8 cellular contexts compared by ENCODE assay signal in the genomic region with DNA sequence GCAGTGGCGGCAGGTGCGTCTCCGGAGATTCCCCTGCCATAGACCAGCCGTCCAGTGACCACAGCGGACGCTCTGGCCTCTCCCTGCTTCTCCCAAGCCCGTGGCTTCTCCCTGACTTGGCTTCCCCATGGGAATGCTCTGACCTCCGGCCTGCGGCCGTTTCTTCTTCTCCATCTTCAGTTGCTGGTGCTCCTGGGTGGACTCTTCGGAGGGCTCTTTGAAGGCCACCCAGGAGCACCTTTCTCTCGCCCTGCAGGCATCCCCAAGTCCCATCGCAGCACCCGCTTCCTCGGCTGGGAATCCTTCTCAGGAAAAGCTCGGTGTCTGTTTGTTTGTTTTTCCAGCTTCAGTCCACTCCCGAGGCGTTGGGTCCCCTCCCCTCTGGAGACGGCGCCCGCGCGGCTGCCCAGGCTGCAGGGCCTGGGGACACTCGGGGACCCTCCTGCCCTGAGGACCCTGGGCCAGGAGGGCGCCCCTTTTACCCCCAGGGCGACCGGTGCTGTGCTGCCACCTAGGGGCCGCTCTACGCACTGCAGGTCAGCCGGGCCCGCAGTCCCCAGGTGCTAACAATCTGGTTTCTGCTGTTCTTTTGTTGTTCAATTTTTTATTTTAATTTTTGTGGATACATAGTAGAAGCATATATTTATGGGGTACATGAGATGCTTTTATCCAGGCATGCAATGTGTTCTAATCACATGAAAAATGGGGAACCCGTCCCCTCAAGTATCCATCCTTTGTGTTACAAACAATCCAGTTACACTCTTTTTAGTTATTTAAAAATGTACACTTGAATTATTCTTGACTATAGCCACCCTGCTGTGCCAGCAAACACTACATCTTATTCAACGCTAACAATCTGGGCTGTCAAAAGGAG.
DNase-seq lines count a peak whose midpoint lies in the region; ATAC-seq, FAIRE-seq and TF ChIP-seq lines count a peak whose summit lies in the region.

No MANE protein-coding gene starts in this region.

- H3K36me3 Mint-ChIP-seq in activated naive CD8-positive, alpha-beta T cell treated with anti-CD3 and anti-CD28 coated beads, Interleukin-2, amount 50 U/mL, for 24 hours (ENCODE audit: low read depth) = no peaks in the 10 kb centered on the region
- no peaks in the 10 kb centered on the region for H3K36me3 Mint-ChIP-seq in activated T-helper 1 cell treated with anti-CD3 and anti-CD28 coated beads, Interleukin-12 subunit alpha, Interleukin-12 subunit beta, Interleukin-2, Interleukin-4 antibody, amounts not matched to agents 30 ng/mL and 10 ng/mL and 1 ng/mL, durations not matched to agents 14 hours and 24 hours and 36 hours (ENCODE audit: low read depth)

- H3K27me3 ChIP-seq in GM23248 (replicated peaks; ENCODE audit: insufficient read depth) (peaks cover 14% of the 10 kb centered on the region), HepG2 (ENCODE audit: control insufficient read depth in 1 of 2, insufficient read depth in 2 of 2, low read length in 2 of 2) (peaks cover 0 to 25% of the 10 kb centered on the region in 2 experiments; a peak in 2 of 5 replicates)
- no peaks in the 10 kb centered on the region for H3K27me3 ChIP-seq in effector memory CD4-positive, alpha-beta T cell (replicated peaks; ENCODE audit: control insufficient read depth, insufficient read depth, low read length, poor library complexity, severe bottlenecking)

- H3K4me3 ChIP-seq in GM23248 (no peak overlapping the region), HepG2 (replicated peaks in 1 of 3; ENCODE audit: insufficient read depth in 1 of 3, low read depth in 2 of 3, low read length in 3 of 3) (no peak overlapping the region)
- no peak overlapping the region for H3K4me3 ChIP-seq in effector memory CD4-positive, alpha-beta T cell (ENCODE audit: insufficient read depth, low read depth, low read length, poor library complexity, severe bottlenecking)

- TF ChIP-seq EP300 in HepG2 (IDR thresholded peaks at IDR 0.05; ENCODE audit: low read depth in 2 of 2, low read length in 2 of 2) (no peak), HepG2 (CRISPR knock-in tag; IDR thresholded peaks at IDR 0.05; ENCODE audit: borderline replicate concordance) (no peak)

- no peak overlapping the region for H3K27ac Mint-ChIP-seq in activated naive CD8-positive, alpha-beta T cell treated with anti-CD3 and anti-CD28 coated beads, Interleukin-2, amount 50 U/mL, for 24 hours
- no peak overlapping the region for H3K27ac Mint-ChIP-seq in activated T-helper 1 cell treated with anti-CD3 and anti-CD28 coated beads, Interleukin-12 subunit alpha, Interleukin-12 subunit beta, Interleukin-2, Interleukin-4 antibody, amounts not matched to agents 30 ng/mL and 10 ng/mL and 1 ng/mL, durations not matched to agents 14 hours and 24 hours and 36 hours

- no peak overlapping the region for H3K4me3 Mint-ChIP-seq in activated naive CD8-positive, alpha-beta T cell treated with anti-CD3 and anti-CD28 coated beads, Interleukin-2, amount 50 U/mL, for 24 hours
- H3K4me3 Mint-ChIP-seq in activated T-helper 1 cell treated with anti-CD3 and anti-CD28 coated beads, Interleukin-12 subunit alpha, Interleukin-12 subunit beta, Interleukin-2, Interleukin-4 antibody, amounts not matched to agents 30 ng/mL and 10 ng/mL and 1 ng/mL, durations not matched to agents 14 hours and 24 hours and 36 hours = no peak overlapping the region

- H3K79me2 ChIP-seq in GM23248 (ENCODE audit: insufficient read depth) (no peaks in the 10 kb centered on the region), HepG2 (ENCODE audit: insufficient read depth, low read length) (no peaks in the 10 kb centered on the region)

- DNase-seq in D341Med (ENCODE audit: low spot score) (peak; percentile 78), GM23248 (peak; percentile 6), HepG2 (ENCODE audit: low spot score) (no peak), NCI-H774 (lab: John Stamatoyannopoulos, UW) (no peak)
- peak; percentile 29 for DNase-seq in activated naive CD8-positive, alpha-beta T cell treated with anti-CD3 and anti-CD28 coated beads, Interleukin-2, amount 50 U/mL, for 24 hours
- DNase-seq in activated T-helper 1 cell treated with anti-CD3 and anti-CD28 coated beads, Interleukin-12 subunit alpha, Interleukin-12 subunit beta, Interleukin-2, Interleukin-4 antibody, amounts not matched to agents 30 ng/mL and 10 ng/mL and 1 ng/mL, durations not matched to agents 14 hours and 24 hours and 36 hours (ENCODE audit: low spot score) = no peak
- DNase-seq in effector memory CD4-positive, alpha-beta T cell = no peak

- TF ChIP-seq RAD21 in HepG2 (CRISPR knock-in tag; IDR thresholded peaks at IDR 0.05) = peak; percentile 33; the same call in 1 of the 2 replicates

- TF ChIP-seq POLR2A in HepG2 (IDR thresholded peaks at IDR 0.05; ENCODE audit: insufficient read depth in 1 of 2, low read depth in 2 of 2, low read length in 2 of 2) = no peak

- intact Hi-C loops in HepG2 (cut with micrococcal nuclease; ENCODE audit: unreplicated experiment) = loop anchor here (1.0 kb wide), 1 partner anchor 74 kb away; no protein-coding TSS in a partner anchor
- intact Hi-C loops in activated T-helper 1 cell treated with anti-CD3 and anti-CD28 coated beads, Interleukin-12 subunit alpha, Interleukin-12 subunit beta, Interleukin-2, Interleukin-4 antibody, amounts not matched to agents 30 ng/mL and 10 ng/mL and 1 ng/mL, durations not matched to agents 14 hours and 24 hours and 36 hours (cut with micrococcal nuclease) = no loop called here

- H3K9me2 ChIP-seq in GM23248 (ENCODE audit: insufficient read depth) = no peaks in the 10 kb centered on the region

- no TSS peak for BruUV-seq in HepG2 (replicated peaks; lab: Mats Ljungman, UMichigan)

- in situ Hi-C loops in GM23248 (cut with MboI) = no loop called here
- in situ Hi-C loops in HepG2 (cut with HindIII; ENCODE audit: extremely low pct_ligation_motif_present, low pct_unique_long_range_greater_than_20kb) = no loop called here

- no peaks in the 10 kb centered on the region for H3K9me3 Mint-ChIP-seq in activated naive CD8-positive, alpha-beta T cell treated with anti-CD3 and anti-CD28 coated beads, Interleukin-2, amount 50 U/mL, for 24 hours
- no peaks in the 10 kb centered on the region for H3K9me3 Mint-ChIP-seq in activated T-helper 1 cell treated with anti-CD3 and anti-CD28 coated beads, Interleukin-12 subunit alpha, Interleukin-12 subunit beta, Interleukin-2, Interleukin-4 antibody, amounts not matched to agents 30 ng/mL and 10 ng/mL and 1 ng/mL, durations not matched to agents 14 hours and 24 hours and 36 hours

- 32 to 36% methylated on average over 33 of the region's 33 CpGs for WGBS in GM23248 (ENCODE audit: low coverage in 1 of 2, low lambda C conversion rate in 2 of 2, missing lambda C conversion rate in 2 of 2), 2 experiments
- WGBS in HepG2 (ENCODE audit: low lambda C conversion rate) = 28% methylated on average over 29 of the region's 33 CpGs

- H3K9me3 ChIP-seq in GM23248 (ENCODE audit: low read depth) = no peaks in the 10 kb centered on the region
- no peaks in the 10 kb centered on the region for H3K9me3 ChIP-seq in HepG2 (ENCODE audit: low read length)
- no peaks in the 10 kb centered on the region for H3K9me3 ChIP-seq in effector memory CD4-positive, alpha-beta T cell (ENCODE audit: control insufficient read depth, low read length)

- no peak for FAIRE-seq in HepG2 (lab: Jason Lieb, UNC)

- H3K4me1 ChIP-seq in GM23248 (ENCODE audit: insufficient read depth) = no peaks in the 10 kb centered on the region
- no peaks in the 10 kb centered on the region for H3K4me1 ChIP-seq in HepG2 (ENCODE audit: insufficient read depth, low read length)
- no peaks in the 10 kb centered on the region for H3K4me1 ChIP-seq in effector memory CD4-positive, alpha-beta T cell (ENCODE audit: control insufficient read depth, insufficient read depth, low read length, poor library complexity, severe bottlenecking)

- H3K9ac ChIP-seq in GM23248 = no peak overlapping the region
- H3K9ac ChIP-seq in HepG2 (ENCODE audit: insufficient read depth, low read depth, low read length) = no peak overlapping the region

- ATAC-seq in activated naive CD8-positive, alpha-beta T cell treated with anti-CD3 and anti-CD28 coated beads, Interleukin-2, amount 50 U/mL, for 24 hours = no peak
- ATAC-seq in HepG2 (peak; percentile 94), HG02588 (IDR thresholded peaks at IDR 0.05; ENCODE audit: unreplicated experiment) (no peak)

- POLR2A ChIA-PET in HepG2 (lab: Yijun Ruan, JAX) = no interaction called here

- H3K27ac ChIP-seq in GM23248 = no peak overlapping the region
- no peak overlapping the region for H3K27ac ChIP-seq in HepG2 (ENCODE audit: extremely low read length, insufficient read depth, low read length)
- no peak overlapping the region for H3K27ac ChIP-seq in effector memory CD4-positive, alpha-beta T cell (ENCODE audit: insufficient read depth, low read length, poor library complexity, severe bottlenecking)

- no peaks in the 10 kb centered on the region for H3K27me3 Mint-ChIP-seq in activated naive CD8-positive, alpha-beta T cell treated with anti-CD3 and anti-CD28 coated beads, Interleukin-2, amount 50 U/mL, for 24 hours
- H3K27me3 Mint-ChIP-seq in activated T-helper 1 cell treated with anti-CD3 and anti-CD28 coated beads, Interleukin-12 subunit alpha, Interleukin-12 subunit beta, Interleukin-2, Interleukin-4 antibody, amounts not matched to agents 30 ng/mL and 10 ng/mL and 1 ng/mL, durations not matched to agents 14 hours and 24 hours and 36 hours (ENCODE audit: insufficient read depth) = no peaks in the 10 kb centered on the region

- no peak overlapping the region for H3K4me2 ChIP-seq in GM23248 (ENCODE audit: unreplicated experiment)
- H3K4me2 ChIP-seq in HepG2 (ENCODE audit: low read depth, low read length) = no peak overlapping the region

- CTCF ChIA-PET in HepG2 (lab: Yijun Ruan, JAX; ENCODE audit: low intra/inter-chr PET ratio, low total read pairs) = interaction anchor here (0.8 to 1.2 kb wide), 2 partner anchors 62 to 68 kb away, joined by 3 read pairs; no protein-coding TSS in a partner anchor

- H3K4me1 Mint-ChIP-seq in activated naive CD8-positive, alpha-beta T cell treated with anti-CD3 and anti-CD28 coated beads, Interleukin-2, amount 50 U/mL, for 24 hours = no peaks in the 10 kb centered on the region
- H3K4me1 Mint-ChIP-seq in activated T-helper 1 cell treated with anti-CD3 and anti-CD28 coated beads, Interleukin-12 subunit alpha, Interleukin-12 subunit beta, Interleukin-2, Interleukin-4 antibody, amounts not matched to agents 30 ng/mL and 10 ng/mL and 1 ng/mL, durations not matched to agents 14 hours and 24 hours and 36 hours (ENCODE audit: low read depth) = no peaks in the 10 kb centered on the region

- no peaks in the 10 kb centered on the region for H3K36me3 ChIP-seq in GM23248 (ENCODE audit: low read depth)
- no peaks in the 10 kb centered on the region for H3K36me3 ChIP-seq in HepG2 (replicated peaks in 1 of 2; ENCODE audit: control insufficient read depth in 1 of 2, insufficient read depth in 2 of 2, low read length in 2 of 2)
- no peaks in the 10 kb centered on the region for H3K36me3 ChIP-seq in effector memory CD4-positive, alpha-beta T cell (ENCODE audit: control insufficient read depth, insufficient read depth, low read length)

- no peaks in the 10 kb centered on the region for H4K20me1 ChIP-seq in GM23248 (ENCODE audit: insufficient read depth)
- H4K20me1 ChIP-seq in HepG2 (ENCODE audit: insufficient read depth, low read length) = no peaks in the 10 kb centered on the region

- TF ChIP-seq CTCF in HepG2 (CRISPR knock-in tag; IDR thresholded peaks at IDR 0.05) = peak; percentile 76

- H2AFZ ChIP-seq in GM23248 (peak overlapping the region; percentile 42; the same call in 1 of the 2 replicates), HepG2 (ENCODE audit: low read length) (no peak overlapping the region)

- no peaks in the 10 kb centered on the region for H3F3A ChIP-seq in GM23248 (ENCODE audit: insufficient read depth)

Comparison
In these comparisons a context has a peak if more than half of its experiments do, and no peak if none do; other contexts are left out.
1. DNase-seq: peak in D341Med (single experiment), GM23248 (single experiment) and activated naive CD8-positive, alpha-beta T cell treated with anti-CD3 and anti-CD28 coated beads, Interleukin-2, amount 50 U/mL, for 24 hours (single experiment); none in HepG2 (single experiment), activated T-helper 1 cell treated with anti-CD3 and anti-CD28 coated beads, Interleukin-12 subunit alpha, Interleukin-12 subunit beta, Interleukin-2, Interleukin-4 antibody, amounts not matched to agents 30 ng/mL and 10 ng/mL and 1 ng/mL, durations not matched to agents 14 hours and 24 hours and 36 hours (single experiment), NCI-H774 (single experiment) and effector memory CD4-positive, alpha-beta T cell (0 of 3).